In the genomic region with DNA sequence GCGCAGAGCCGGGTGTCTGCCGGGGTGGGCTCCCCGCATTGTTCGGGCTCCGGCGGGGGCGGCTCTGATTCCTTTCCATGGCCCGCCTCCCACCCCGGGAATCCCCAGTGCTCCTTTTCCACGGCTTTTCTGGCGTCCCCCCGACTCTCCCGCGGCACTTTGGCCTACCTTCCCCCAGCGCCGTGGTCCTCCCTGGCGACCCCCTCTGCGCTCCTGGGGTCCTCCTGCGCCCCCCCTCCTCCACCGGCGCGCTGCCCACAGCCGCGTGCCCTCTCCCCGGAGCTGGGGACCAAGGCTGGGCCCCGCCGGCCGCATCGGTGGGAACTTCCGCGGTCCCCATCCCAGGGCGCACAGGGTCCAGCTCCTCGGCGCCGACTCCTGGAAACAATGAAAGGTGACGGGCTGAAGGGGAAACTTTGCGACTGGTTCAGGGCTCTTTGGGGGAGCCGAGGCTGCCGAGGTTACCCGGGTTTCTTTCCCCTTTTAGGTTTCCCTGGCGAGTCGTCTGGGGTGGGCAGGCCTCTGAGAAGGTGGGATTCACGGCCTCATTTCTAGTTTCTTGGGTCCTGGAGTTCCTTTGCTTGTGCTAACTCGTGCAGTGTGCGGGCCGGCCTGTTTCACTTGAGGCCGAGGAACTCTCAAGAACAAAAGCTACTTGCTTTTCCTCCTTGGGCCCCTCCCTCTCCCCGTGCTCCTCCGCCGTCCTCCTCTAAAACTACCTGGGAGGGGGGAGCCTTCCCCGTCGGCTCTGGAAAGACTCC, we compare ENCODE assay signal across 8 cellular contexts. TPM values are rescaled to one million over a fixed set of nuclear protein-coding genes. Genes with fewer than 3 reads are reported as not detected.
DNase-seq lines count a peak whose midpoint lies in the region; ATAC-seq, FAIRE-seq and TF ChIP-seq lines count a peak whose summit lies in the region.

No MANE protein-coding gene starts in this region.

- DNase-seq in ELR (ENCODE audit: low read depth), result peak; percentile 68
- peak; percentile 49 for DNase-seq in RCC 7860 (ENCODE audit: low spot score)
- peak; percentile 71 for DNase-seq in adipocyte (ENCODE audit: low read depth)
- DNase-seq in right atrium auricular region (ENCODE audit: low spot score), result no peak
- peak; percentile 81 for DNase-seq in sciatic nerve (ENCODE audit: low spot score)
- no peak for DNase-seq in SHP77 treated with DMSO at 0.1 percent for 48 hours (lab: John Stamatoyannopoulos, UW)
- DNase-seq in NCI-H774 (lab: John Stamatoyannopoulos, UW), result no peak
- DNase-seq in occipital lobe (lab: John Stamatoyannopoulos, UW), result no peak

- peak overlapping the region; percentile 99 for H3K9ac ChIP-seq in adipocyte (ENCODE audit: low read length)

- H3K27me3 ChIP-seq in adipocyte (replicated peaks; ENCODE audit: control insufficient read depth, insufficient read depth, low read length), result no peaks in the 10 kb centered on the region
- no peaks in the 10 kb centered on the region for H3K27me3 ChIP-seq in right atrium auricular region

- H3K9me3 ChIP-seq in adipocyte (ENCODE audit: control insufficient read depth, low read length), result no peaks in the 10 kb centered on the region
- no peaks in the 10 kb centered on the region for H3K9me3 ChIP-seq in right atrium auricular region

- no peak for TF ChIP-seq CTCF in right atrium auricular region (IDR thresholded peaks at IDR 0.05)

- H3K4me3 ChIP-seq in adipocyte (ENCODE audit: low read length), result peak overlapping the region; percentile 96
- H3K4me3 ChIP-seq in right atrium auricular region, result peak overlapping the region; percentile 92 to 93

- intact Hi-C loops in sciatic nerve (cut with DNase I), result loop anchor here (5.0 to 10.0 kb wide), 2 partner anchors 145 to 177 kb away; no protein-coding TSS in a partner anchor

- ATAC-seq in sciatic nerve, result no peak

- H3K4me1 ChIP-seq in adipocyte (ENCODE audit: control insufficient read depth, insufficient read depth, low read length), result peaks cover 36% of the 10 kb centered on the region
- H3K4me1 ChIP-seq in right atrium auricular region, result peaks cover 0 to 42% of the 10 kb centered on the region in 2 donors

- FAIRE-seq in RCC 7860 (lab: Jason Lieb, UNC), result no peak

- H3K27ac ChIP-seq in right atrium auricular region, result peak overlapping the region; percentile 99

- H3K36me3 ChIP-seq in adipocyte (ENCODE audit: control insufficient read depth, insufficient read depth, low read length, severe bottlenecking), result peaks cover 11% of the 10 kb centered on the region
- H3K36me3 ChIP-seq in right atrium auricular region, result peaks cover 9% of the 10 kb centered on the region

RNA-seq across cellular contexts. Expression of gene TGIF1, which starts 2.2 kb away (rescaled TPM):
- total RNA-seq in right atrium auricular region (10 to 100 TPM; 32.1 to 44.8 TPM), sciatic nerve (59.3 TPM), occipital lobe (20.6 TPM)

Comparison
In these comparisons a context has a peak if more than half of its experiments do, and no peak if none do; other contexts are left out.
1. DNase-seq: peak in ELR (single experiment), RCC 7860 (single experiment), adipocyte (single experiment) and sciatic nerve (single experiment); none in right atrium auricular region (single experiment), SHP77 treated with DMSO at 0.1 percent for 48 hours (single experiment), NCI-H774 (single experiment) and occipital lobe (single experiment).